Comparison of ENCODE assay signal across 1 cellular context in the genomic region with DNA sequence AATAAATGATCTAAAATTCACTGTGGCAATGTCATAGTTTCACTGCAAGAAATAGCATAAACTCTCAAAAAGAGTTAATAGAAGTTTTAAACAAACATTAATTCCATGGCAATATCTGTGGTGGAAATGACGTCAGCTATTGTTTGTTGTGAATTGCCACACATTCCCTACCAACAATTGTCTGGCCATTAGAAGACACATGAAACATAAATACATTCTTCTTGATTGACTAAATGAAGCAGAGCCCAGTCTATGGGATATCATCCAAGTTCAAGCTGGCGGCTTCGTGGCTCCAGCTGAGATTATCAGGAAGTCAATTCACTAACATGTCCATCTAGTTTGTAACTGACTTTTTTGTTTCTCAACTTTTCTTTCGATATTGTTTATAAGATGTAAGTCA.
TF ChIP-seq lines count a peak whose summit lies in the region.

No MANE protein-coding gene starts in this region.

TF ChIP-seq in SK-N-SH, 30 proteins besides CTCF, POLR2A, EP300 and RAD21 (continued from another document):
- TF ChIP-seq YY1 (IDR thresholded peaks at IDR 0.05; ENCODE audit: low read depth) (no peak), IRF3 (IDR thresholded peaks at IDR 0.05; ENCODE audit: low read depth, low read length) (no peak), POLR2AphosphoS5 (IDR thresholded peaks at IDR 0.05; ENCODE audit: low read depth, low read length) (no peak), ZBTB33 (IDR thresholded peaks at IDR 0.05; ENCODE audit: borderline replicate concordance, low read depth) (no peak), FOXM1 (IDR thresholded peaks at IDR 0.05; ENCODE audit: low read depth) (no peak), GABPA (IDR thresholded peaks at IDR 0.05; ENCODE audit: low read depth) (no peak), MXI1 (IDR thresholded peaks at IDR 0.05; ENCODE audit: low read depth, low read length) (no peak)
